Comparison of ENCODE assay signal across 8 cellular contexts in genomic region chr3:37174532-37175126, GRCh38. TPM values are rescaled to one million over a fixed set of nuclear protein-coding genes. Genes with fewer than 3 reads are reported as not detected.
DNase-seq lines count a peak whose midpoint lies in the region; ATAC-seq and TF ChIP-seq lines count a peak whose summit lies in the region.

A gene with protein sequence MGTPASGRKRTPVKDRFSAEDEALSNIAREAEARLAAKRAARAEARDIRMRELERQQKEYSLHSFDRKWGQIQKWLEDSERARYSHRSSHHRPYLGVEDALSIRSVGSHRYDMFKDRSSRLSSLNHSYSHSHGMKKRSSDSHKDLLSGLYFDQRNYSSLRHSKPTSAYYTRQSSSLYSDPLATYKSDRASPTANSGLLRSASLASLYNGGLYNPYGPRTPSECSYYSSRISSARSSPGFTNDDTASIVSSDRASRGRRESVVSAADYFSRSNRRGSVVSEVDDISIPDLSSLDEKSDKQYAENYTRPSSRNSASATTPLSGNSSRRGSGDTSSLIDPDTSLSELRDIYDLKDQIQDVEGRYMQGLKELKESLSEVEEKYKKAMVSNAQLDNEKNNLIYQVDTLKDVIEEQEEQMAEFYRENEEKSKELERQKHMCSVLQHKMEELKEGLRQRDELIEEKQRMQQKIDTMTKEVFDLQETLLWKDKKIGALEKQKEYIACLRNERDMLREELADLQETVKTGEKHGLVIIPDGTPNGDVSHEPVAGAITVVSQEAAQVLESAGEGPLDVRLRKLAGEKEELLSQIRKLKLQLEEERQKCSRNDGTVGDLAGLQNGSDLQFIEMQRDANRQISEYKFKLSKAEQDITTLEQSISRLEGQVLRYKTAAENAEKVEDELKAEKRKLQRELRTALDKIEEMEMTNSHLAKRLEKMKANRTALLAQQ (minus strand): TSS chr3:37174582. CDS start chr3:37148983, 25,599 bp downstream.

- H3K9me2 ChIP-seq in GM23248 (ENCODE audit: insufficient read depth) (no peaks in the 10 kb centered on the region), OCI-LY1 (ENCODE audit: low read depth, low read length) (no peaks in the 10 kb centered on the region)

- peak; percentile 46 for ATAC-seq in CD4-positive, alpha-beta T cell (ENCODE audit: poor library complexity)
- ATAC-seq in right lobe of liver, result peak in 1 of 4 donors; percentile 18
- no peak for ATAC-seq in GM19463 (IDR thresholded peaks at IDR 0.05; ENCODE audit: unreplicated experiment)

- H3K4me1 ChIP-seq in GM23248 (ENCODE audit: insufficient read depth), result peaks cover 27% of the 10 kb centered on the region
- H3K4me1 ChIP-seq in OCI-LY1 (ENCODE audit: insufficient read depth, low read length, severe bottlenecking), result peaks cover 37% of the 10 kb centered on the region
- H3K4me1 ChIP-seq in right lobe of liver, result peaks cover 0 to 27% (median 7%) of the 10 kb centered on the region in 4 donors
- H3K4me1 ChIP-seq in testis, result peaks cover 23% of the 10 kb centered on the region

- TF ChIP-seq POLR2A in right lobe of liver (IDR thresholded peaks at IDR 0.05) (no peak), testis (IDR thresholded peaks at IDR 0.05) (no peak)

- H3K4me3 ChIP-seq in GM23248 (peak within 1 kb of the TSS; percentile 83), OCI-LY1 (ENCODE audit: low read depth, low read length, poor library complexity, severe bottlenecking) (peak within 1 kb of the TSS; percentile 92), right lobe of liver (peak within 1 kb of the TSS; percentile 77 to 98 (median 94)), testis (peak within 1 kb of the TSS; percentile 98 to 100)

- H3K4me2 ChIP-seq in GM23248 (ENCODE audit: unreplicated experiment) (peak within 1 kb of the TSS; percentile 100), OCI-LY1 (ENCODE audit: low read length) (peak within 1 kb of the TSS; percentile 90)

- no peak within 1 kb of the TSS for H3K27ac ChIP-seq in CD4-positive, alpha-beta T cell (ENCODE audit: low read depth, low read length)
- H3K27ac ChIP-seq in GM23248, result peak within 1 kb of the TSS; percentile 93
- H3K27ac ChIP-seq in OCI-LY1 (ENCODE audit: low read depth, low read length, poor library complexity, severe bottlenecking), result peak within 1 kb of the TSS; percentile 18
- H3K27ac ChIP-seq in cingulate gyrus (ENCODE audit: low read depth, low read length), result peak within 1 kb of the TSS; percentile 93
- peak within 1 kb of the TSS; percentile 94 to 97 (median 97) for H3K27ac ChIP-seq in right lobe of liver
- peak within 1 kb of the TSS; percentile 95 to 99 for H3K27ac ChIP-seq in testis

- peaks cover 58% of the 10 kb centered on the region for H3K4me1 Mint-ChIP-seq in CD4-positive, alpha-beta T cell (ENCODE audit: low read depth)

- H3K27me3 Mint-ChIP-seq in CD4-positive, alpha-beta T cell, result no peaks in the 10 kb centered on the region

- CTCF ChIA-PET in CD4-positive, alpha-beta T cell (lab: Charles Lee), result interaction anchor here (0.9 kb wide), 1 partner anchor 32 kb away, joined by 3 read pairs; no protein-coding TSS in a partner anchor

- 1% methylated on average over 5 of the region's 5 CpGs for WGBS in GM23248 (ENCODE audit: low coverage in 1 of 2, low lambda C conversion rate in 2 of 2, missing lambda C conversion rate in 2 of 2), 2 experiments
- 1% methylated on average over 5 of the region's 5 CpGs for WGBS in right lobe of liver (ENCODE audit: insufficient coverage, low coverage, low lambda C conversion rate, missing lambda C conversion rate)
- WGBS in testis, 2 donors, result 9 to 11% methylated on average over 5 of the region's 5 CpGs

- H3K36me3 ChIP-seq in GM23248 (ENCODE audit: low read depth) (peaks cover 41% of the 10 kb centered on the region), OCI-LY1 (ENCODE audit: insufficient read depth, low read length) (peaks cover 8% of the 10 kb centered on the region; the same call in 1 of the 2 replicates), right lobe of liver (peaks cover 0 to 13% (median 5%) of the 10 kb centered on the region in 4 donors), testis (ENCODE audit: low read depth, missing control alignments) (no peaks in the 10 kb centered on the region)

- H3K4me3 Mint-ChIP-seq in CD4-positive, alpha-beta T cell, result peak within 1 kb of the TSS; percentile 93

- H2AFZ ChIP-seq in GM23248 (peak within 1 kb of the TSS; percentile 80), OCI-LY1 (ENCODE audit: low read length) (0 out of 2 replicates have a peak within 1 kb of the TSS, but pooled peaks have one; percentile 1)

- H3K36me3 Mint-ChIP-seq in CD4-positive, alpha-beta T cell (ENCODE audit: low read depth), result peaks cover 36% of the 10 kb centered on the region

- H4K20me1 ChIP-seq in GM23248 (ENCODE audit: insufficient read depth), result 0 out of 2 replicates have a peak, but pooled peaks cover 9% of the 10 kb centered on the region
- no peaks in the 10 kb centered on the region for H4K20me1 ChIP-seq in OCI-LY1 (ENCODE audit: insufficient read depth, low read length)

- peaks cover 90% of the 10 kb centered on the region for H3K79me2 ChIP-seq in GM23248 (ENCODE audit: insufficient read depth)
- peaks cover 44% of the 10 kb centered on the region for H3K79me2 ChIP-seq in OCI-LY1 (ENCODE audit: insufficient read depth, low read length)

- in situ Hi-C loops in GM23248 (cut with MboI), result no loop called here

- no peak for TF ChIP-seq CTCF in CD4-positive, alpha-beta T cell (IDR thresholded peaks at IDR 0.05)
- TF ChIP-seq CTCF in OCI-LY1 (IDR thresholded peaks at IDR 0.05; ENCODE audit: low read length) (no peak), right lobe of liver (IDR thresholded peaks at IDR 0.05) (no peak), testis (IDR thresholded peaks at IDR 0.05) (no peak)

- POLR2A ChIA-PET in CD4-positive, alpha-beta T cell (lab: Charles Lee), result interaction anchor here (1.0 kb wide), 1 partner anchor 11 kb away, joined by 4 read pairs; no protein-coding TSS in a partner anchor

- H3F3A ChIP-seq in GM23248 (ENCODE audit: insufficient read depth) (peaks cover 24% of the 10 kb centered on the region), OCI-LY1 (ENCODE audit: insufficient read depth, low read length) (no peaks in the 10 kb centered on the region)

- H3K9ac ChIP-seq in GM23248, result peak within 1 kb of the TSS; percentile 94
- H3K9ac ChIP-seq in OCI-LY1 (ENCODE audit: low read length), result peak within 1 kb of the TSS; percentile 97

- intact Hi-C loops in CD4-positive, alpha-beta T cell (cut with DNase I, micrococcal nuclease), result no loop called here
- intact Hi-C loops in right lobe of liver (cut with DNase I) (no loop called here), testis (cut with DNase I; ENCODE audit: low total_unique reads) (no loop called here)

- no peak for DNase-seq in CD4-positive, alpha-beta T cell
- peak; percentile 89 for DNase-seq in GM23248
- DNase-seq in right lobe of liver, result no peak
- no peak for DNase-seq in testis
- no peak for DNase-seq in NCI-H2107 treated with DMSO at 0.1 percent for 48 hours (lab: John Stamatoyannopoulos, UW; ENCODE audit: unreplicated experiment)

- H3K27me3 ChIP-seq in CD4-positive, alpha-beta T cell (ENCODE audit: control insufficient read depth, insufficient read depth, low read length), result no peaks in the 10 kb centered on the region
- H3K27me3 ChIP-seq in GM23248 (replicated peaks; ENCODE audit: insufficient read depth) (no peaks in the 10 kb centered on the region), OCI-LY1 (ENCODE audit: insufficient read depth, low read length) (no peaks in the 10 kb centered on the region), right lobe of liver (no peaks in the 10 kb centered on the region), testis (no peaks in the 10 kb centered on the region)

- no peaks in the 10 kb centered on the region for H3K9me3 Mint-ChIP-seq in CD4-positive, alpha-beta T cell

- peak within 1 kb of the TSS; percentile 79 for H3K27ac Mint-ChIP-seq in CD4-positive, alpha-beta T cell

- H3K9me3 ChIP-seq in CD4-positive, alpha-beta T cell (ENCODE audit: control insufficient read depth, low read length), result no peaks in the 10 kb centered on the region
- H3K9me3 ChIP-seq in GM23248 (ENCODE audit: low read depth) (no peaks in the 10 kb centered on the region), OCI-LY1 (ENCODE audit: low read length) (no peaks in the 10 kb centered on the region), right lobe of liver (no peaks in the 10 kb centered on the region), testis (no peaks in the 10 kb centered on the region)

RNA-seq across cellular contexts. Expression of the gene that starts here (rescaled TPM):
- total RNA-seq in CD4-positive, alpha-beta T cell, result 10 to 100 TPM; 34.2 to 34.8 TPM
- total RNA-seq in GM23248 (2014; rRNA removed; shearing (Covaris generic)), result 77.7 and 83.8 TPM in 2 replicates
- 73.1 and 77.6 TPM in 2 replicates for polyA plus RNA-seq in GM23248 (2016; fragmentation: Nextera tagmentation; extraction: Ambion mirVana)
- total RNA-seq in right lobe of liver, result 10 to 100 TPM; 32.8 to 46.1 (median 39.6) TPM
- total RNA-seq in testis, result 100 to 1,000 TPM in 1 of 2 donors, 10 to 100 TPM in 1; 86.2 to 114 TPM
- polyA plus RNA-seq in testis (ENCODE audit: insufficient read depth, low read depth, low replicate concordance), result 115 TPM
